Comparison of ENCODE assay signal across 8 cellular contexts in genomic region chr10:21173433-21173963, GRCh38.
DNase-seq lines count a peak whose midpoint lies in the region; ATAC-seq and TF ChIP-seq lines count a peak whose summit lies in the region.

No MANE protein-coding gene starts in this region.

- no peak for TF ChIP-seq POLR2A in breast epithelium (IDR thresholded peaks at IDR 0.05)

- ATAC-seq in lung (ENCODE audit: insufficient read depth, low FRiP score) (no peak), HG03378 (IDR thresholded peaks at IDR 0.05; ENCODE audit: unreplicated experiment) (no peak)

- H3K27me3 ChIP-seq in breast epithelium (no peaks in the 10 kb centered on the region), lung (ENCODE audit: control insufficient read depth, insufficient read depth) (no peaks in the 10 kb centered on the region)

- peak overlapping the region; percentile 44 to 76 (median 74) for H3K4me3 ChIP-seq in breast epithelium
- H3K4me3 ChIP-seq in lung = peak overlapping the region; percentile 74

- H3K27me3 Mint-ChIP-seq in activated CD4-positive, alpha-beta T cell treated with anti-CD3 and anti-CD28 coated beads, Interleukin-2, amount 10 ng/mL, durations not matched to agents 7 days and 5 days = peaks cover 58% of the 10 kb centered on the region
- peaks cover 41% of the 10 kb centered on the region for H3K27me3 Mint-ChIP-seq in type B pancreatic cell

- no peaks in the 10 kb centered on the region for H3K36me3 ChIP-seq in breast epithelium
- no peaks in the 10 kb centered on the region for H3K36me3 ChIP-seq in lung (ENCODE audit: control insufficient read depth in 2 of 2, insufficient read depth in 2 of 2, low read length in 2 of 2)

- H3K4me1 ChIP-seq in breast epithelium (no peaks in the 10 kb centered on the region), lung (ENCODE audit: control insufficient read depth in 2 of 2, insufficient read depth in 2 of 2, low read length in 2 of 2) (peaks cover 0 to 8% of the 10 kb centered on the region in 2 donors)

- TF ChIP-seq CTCF in breast epithelium (IDR thresholded peaks at IDR 0.05) = no peak
- no peak for TF ChIP-seq CTCF in lung (IDR thresholded peaks at IDR 0.05; ENCODE audit: control extremely low read depth, extremely low read depth)
- TF ChIP-seq CTCF in type B pancreatic cell (conservative IDR thresholded peaks at IDR 0.05) = no peak

- H3K4me1 Mint-ChIP-seq in activated CD4-positive, alpha-beta T cell treated with anti-CD3 and anti-CD28 coated beads, Interleukin-2, amount 10 ng/mL, durations not matched to agents 7 days and 5 days = peaks cover 8% of the 10 kb centered on the region
- peaks cover 20% of the 10 kb centered on the region for H3K4me1 Mint-ChIP-seq in type B pancreatic cell (ENCODE audit: unreplicated experiment)

- peak overlapping the region; percentile 51 for H3K4me3 Mint-ChIP-seq in activated CD4-positive, alpha-beta T cell treated with anti-CD3 and anti-CD28 coated beads, Interleukin-2, amount 10 ng/mL, durations not matched to agents 7 days and 5 days
- H3K4me3 Mint-ChIP-seq in type B pancreatic cell = peak overlapping the region; percentile 94

- POLR2A ChIA-PET in activated CD4-positive, alpha-beta T cell treated with anti-CD3 and anti-CD28 coated beads, Interleukin-2, amount 10 ng/mL, durations not matched to agents 7 days and 5 days (lab: Charles Lee) = no interaction called here

- no peak overlapping the region for H3K27ac Mint-ChIP-seq in activated CD4-positive, alpha-beta T cell treated with anti-CD3 and anti-CD28 coated beads, Interleukin-2, amount 10 ng/mL, durations not matched to agents 7 days and 5 days
- peak overlapping the region; percentile 89 for H3K27ac Mint-ChIP-seq in type B pancreatic cell

- WGBS in lung, 2 donors = 1% methylated on average over 45 to 60 of the region's 60 CpGs

- peak overlapping the region; percentile 91 to 94 for H3K27ac ChIP-seq in breast epithelium
- peak overlapping the region in 1 of 2 donors; percentile 85 for H3K27ac ChIP-seq in lung (ENCODE audit: low read depth in 1 of 2, low read length in 1 of 2)

- H3K36me3 Mint-ChIP-seq in activated CD4-positive, alpha-beta T cell treated with anti-CD3 and anti-CD28 coated beads, Interleukin-2, amount 10 ng/mL, durations not matched to agents 7 days and 5 days (ENCODE audit: low read depth) = no peaks in the 10 kb centered on the region
- H3K36me3 Mint-ChIP-seq in type B pancreatic cell = peaks cover 12% of the 10 kb centered on the region

- intact Hi-C loops in breast epithelium (cut with DNase I; ENCODE audit: low total_unique reads) = no loop called here

- no peak for DNase-seq in activated CD4-positive, alpha-beta T cell treated with anti-CD3 and anti-CD28 coated beads, Interleukin-2, amount 10 ng/mL, durations not matched to agents 7 days and 5 days
- no peak for DNase-seq in activated CD4-positive, alpha-beta T cell treated with anti-CD3 and anti-CD28 coated beads, Interleukin-2, amount 50 U/mL, for 48 hours
- peak in 1 of 2 donors; percentile 55 for DNase-seq in breast epithelium (ENCODE audit: low spot score in 2 of 2)
- no peak for DNase-seq in lung (ENCODE audit: low spot score)
- DNase-seq in type B pancreatic cell (ENCODE audit: extremely low spot score, unreplicated experiment) = peak; percentile 70
- DNase-seq in stimulated activated CD4-positive, alpha-beta T cell treated with anti-CD3 and anti-CD28 coated beads, Interleukin-4, amount 100 ng/mL, for 1 hour = no peak
- no peak for DNase-seq in T-helper 2 cell

- CTCF ChIA-PET in activated CD4-positive, alpha-beta T cell treated with anti-CD3 and anti-CD28 coated beads, Interleukin-2, amount 10 ng/mL, durations not matched to agents 7 days and 5 days (lab: Charles Lee) = no interaction called here

- no peaks in the 10 kb centered on the region for H3K9me3 Mint-ChIP-seq in activated CD4-positive, alpha-beta T cell treated with anti-CD3 and anti-CD28 coated beads, Interleukin-2, amount 10 ng/mL, durations not matched to agents 7 days and 5 days
- no peaks in the 10 kb centered on the region for H3K9me3 Mint-ChIP-seq in type B pancreatic cell

- H3K9me3 ChIP-seq in breast epithelium = no peaks in the 10 kb centered on the region
- no peaks in the 10 kb centered on the region for H3K9me3 ChIP-seq in lung (ENCODE audit: control insufficient read depth in 2 of 2, insufficient read depth in 1 of 2, low read length in 1 of 2)
